Comparison of ENCODE assay signal across 1 cellular context in the genomic region with DNA sequence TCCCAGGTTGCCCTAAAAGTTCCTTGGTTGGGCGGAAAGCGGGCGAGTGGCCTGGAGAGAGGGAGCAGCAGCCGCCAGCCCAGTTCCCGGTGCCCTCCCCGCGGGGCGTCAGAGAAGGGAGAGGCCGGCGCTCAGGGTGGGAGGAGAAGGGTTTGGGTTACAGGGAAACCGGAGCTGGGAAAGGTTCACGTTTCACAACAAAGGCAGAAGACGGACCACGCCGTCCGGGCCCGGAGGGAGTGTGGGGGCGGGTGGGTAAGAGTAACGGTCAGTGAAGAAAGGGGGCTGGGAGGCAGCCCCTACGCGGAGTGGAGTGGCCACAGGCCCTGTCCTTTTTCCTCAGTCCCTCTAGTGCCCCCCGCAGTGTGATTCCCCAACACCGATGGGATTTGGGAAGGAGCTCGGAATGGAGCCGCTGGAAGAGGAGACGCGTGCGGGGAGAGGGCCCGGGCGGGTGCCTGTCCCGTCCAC.
TF ChIP-seq lines count a peak whose summit lies in the region.

No MANE protein-coding gene starts in this region.

TF ChIP-seq in endothelial cell of umbilical vein, 7 proteins besides CTCF, POLR2A, EP300 and RAD21:
- TF ChIP-seq FOS (IDR thresholded peaks at IDR 0.05; ENCODE audit: borderline replicate concordance, insufficient read depth, low read length) (no peak), JUN (IDR thresholded peaks at IDR 0.05; ENCODE audit: borderline replicate concordance, insufficient read depth, insufficient read length, low read depth) (no peak), GATA2 (IDR thresholded peaks at IDR 0.05; ENCODE audit: insufficient read depth, insufficient read length, low read depth, low read length) (no peak), POLR2AphosphoS5 (IDR thresholded peaks at IDR 0.05; ENCODE audit: insufficient read depth, low read depth, low read length) (no peak), EZH2 (IDR thresholded peaks at IDR 0.05; ENCODE audit: borderline replicate concordance, low read depth, low read length, severe bottlenecking) (no peak), MYC (IDR thresholded peaks at IDR 0.05; ENCODE audit: low read depth, low read length) (no peak)
- TF ChIP-seq, protein P1, sequence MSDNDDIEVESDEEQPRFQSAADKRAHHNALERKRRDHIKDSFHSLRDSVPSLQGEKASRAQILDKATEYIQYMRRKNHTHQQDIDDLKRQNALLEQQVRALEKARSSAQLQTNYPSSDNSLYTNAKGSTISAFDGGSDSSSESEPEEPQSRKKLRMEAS (IDR thresholded peaks at IDR 0.05; ENCODE audit: insufficient read depth, insufficient read length) = no peak
